ENCODE assay signal across 17 cellular contexts in genomic region chr13:50979187-50979586, GRCh38.
DNase-seq lines count a peak whose midpoint lies in the region; ATAC-seq and TF ChIP-seq lines count a peak whose summit lies in the region.
"Had no signal": no experiment of that assay in that cellular context is flagged by ENCODE, and none has a peak within 500 bp of the region (broad histone marks: within the 10 kb centered on the region; RNA-seq: fewer than 3 reads in every experiment).

No MANE protein-coding gene starts in this region.

- H3K4me1 Mint-ChIP-seq in naive thymus-derived CD4-positive, alpha-beta T cell = peaks cover 0 to 4% (median 0%) of the 10 kb centered on the region in 7 donors
- no peaks in the 10 kb centered on the region for H3K4me1 Mint-ChIP-seq in activated CD4-positive, alpha-beta T cell treated with anti-CD3 and anti-CD28 coated beads, Interleukin-2, amount 10 ng/mL, durations not matched to agents 24 days and 14 days

- CTCF ChIA-PET in naive thymus-derived CD4-positive, alpha-beta T cell (lab: Charles Lee) = no interaction called here

- TF ChIP-seq POLR2A in NB4 (IDR thresholded peaks at IDR 0.05; ENCODE audit: extremely low read depth, insufficient read length) (no peak), testis (IDR thresholded peaks at IDR 0.05) (no peak)

- peaks cover 0 to 19% (median 8%) of the 10 kb centered on the region in 11 donors for H3K9me3 Mint-ChIP-seq in naive thymus-derived CD4-positive, alpha-beta T cell
- H3K9me3 Mint-ChIP-seq in activated CD4-positive, alpha-beta T cell treated with anti-CD3 and anti-CD28 coated beads, Interleukin-2, amount 10 ng/mL, durations not matched to agents 24 days and 14 days = peaks cover 4% of the 10 kb centered on the region

- H3K4me3 Mint-ChIP-seq in naive thymus-derived CD4-positive, alpha-beta T cell = no peak overlapping the region
- no peak overlapping the region for H3K4me3 Mint-ChIP-seq in activated CD4-positive, alpha-beta T cell treated with anti-CD3 and anti-CD28 coated beads, Interleukin-2, amount 10 ng/mL, durations not matched to agents 24 days and 14 days
- H3K4me3 Mint-ChIP-seq: activated T-helper 1 cell treated with anti-CD3 and anti-CD28 coated beads, Interleukin-12 subunit alpha, Interleukin-12 subunit beta, Interleukin-2, Interleukin-4 antibody, amounts not matched to agents 30 ng/mL and 10 ng/mL and 1 ng/mL, durations not matched to agents 14 hours and 24 hours and 36 hours had no signal

- H3K36me3 ChIP-seq in naive thymus-derived CD4-positive, alpha-beta T cell (ENCODE audit: control insufficient read depth in 2 of 3, insufficient read depth in 3 of 3, low read length in 3 of 3) = peaks cover 0 to 11% (median 0%) of the 10 kb centered on the region in 3 experiments
- H3K36me3 ChIP-seq in testis (ENCODE audit: low read depth, missing control alignments) = no peaks in the 10 kb centered on the region
- H3K36me3 ChIP-seq: SJSA1 had no signal

- no peaks in the 10 kb centered on the region for H3K27me3 ChIP-seq in naive thymus-derived CD4-positive, alpha-beta T cell (ENCODE audit: control insufficient read depth in 2 of 2, insufficient read depth in 2 of 2, low read length in 2 of 2)
- H3K27me3 ChIP-seq in testis = no peaks in the 10 kb centered on the region
- H3K27me3 ChIP-seq: SJSA1 had no signal

- no peaks in the 10 kb centered on the region for H3K9me3 ChIP-seq in naive thymus-derived CD4-positive, alpha-beta T cell (ENCODE audit: control insufficient read depth in 2 of 3, low read length in 3 of 3)
- H3K9me3 ChIP-seq in testis = no peaks in the 10 kb centered on the region
- H3K9me3 ChIP-seq: SJSA1 had no signal

- no peaks in the 10 kb centered on the region for H3K27me3 Mint-ChIP-seq in naive thymus-derived CD4-positive, alpha-beta T cell
- H3K27me3 Mint-ChIP-seq in activated CD4-positive, alpha-beta T cell treated with anti-CD3 and anti-CD28 coated beads, Interleukin-2, amount 10 ng/mL, durations not matched to agents 24 days and 14 days = no peaks in the 10 kb centered on the region

- peak; percentile 54 for ATAC-seq in naive thymus-derived CD4-positive, alpha-beta T cell
- ATAC-seq in GM21529 (IDR thresholded peaks at IDR 0.05; ENCODE audit: unreplicated experiment) = no peak
- ATAC-seq: activated naive CD4-positive, alpha-beta T cell treated with anti-CD3 and anti-CD28 coated beads, Interleukin-2, amount 50 U/mL, for 72 hours had no signal

- H3K27ac ChIP-seq in naive thymus-derived CD4-positive, alpha-beta T cell (ENCODE audit: low read depth, low read length) = no peak overlapping the region
- no peak overlapping the region for H3K27ac ChIP-seq in testis
- H3K27ac ChIP-seq: PC-9, SJSA1 had no signal

- peak; percentile 22 for DNase-seq in HCEC 1CT
- peak; percentile 44 for DNase-seq in NB4 (ENCODE audit: low read depth)
- peak; percentile 39 for DNase-seq in choroid plexus epithelial cell (ENCODE audit: low read depth)
- no peak for DNase-seq in naive thymus-derived CD4-positive, alpha-beta T cell
- no peak for DNase-seq in globus pallidus (ENCODE audit: low spot score)
- DNase-seq in activated CD4-positive, alpha-beta T cell treated with anti-CD3 and anti-CD28 coated beads, Interleukin-2, amount 10 ng/mL, durations not matched to agents 24 days and 14 days = no peak
- no peak for DNase-seq in testis
- DNase-seq: activated CD4-positive, alpha-beta T cell treated with anti-CD3 and anti-CD28 coated beads for 1 hour; NCI-H1436 treated with DMSO at 0.1 percent for 48 hours; NCI-H2171; NCI-H526; PC-9; retina had no signal

- POLR2A ChIA-PET in naive thymus-derived CD4-positive, alpha-beta T cell (lab: Charles Lee) = no interaction called here

- no peak for TF ChIP-seq CTCF in NB4 (IDR thresholded peaks at IDR 0.05; ENCODE audit: low read depth, low read length)
- no peak for TF ChIP-seq CTCF in choroid plexus epithelial cell (conservative IDR thresholded peaks at IDR 0.05; ENCODE audit: low read depth, low read length)
- no peak for TF ChIP-seq CTCF in testis (IDR thresholded peaks at IDR 0.05)

- H3K4me3 ChIP-seq in NB4 (ENCODE audit: low read depth, low read length) (no peak overlapping the region), choroid plexus epithelial cell (ENCODE audit: low read depth, low read length) (no peak overlapping the region), testis (no peak overlapping the region)
- H3K4me3 ChIP-seq in naive thymus-derived CD4-positive, alpha-beta T cell (ENCODE audit: low read length) = no peak overlapping the region
- H3K4me3 ChIP-seq: PC-9, SJSA1 had no signal

- intact Hi-C loops in naive thymus-derived CD4-positive, alpha-beta T cell (cut with micrococcal nuclease) = no loop called here
- intact Hi-C loops in activated CD4-positive, alpha-beta T cell treated with anti-CD3 and anti-CD28 coated beads, Interleukin-2, amount 10 ng/mL, durations not matched to agents 24 days and 14 days (cut with micrococcal nuclease) = no loop called here
- intact Hi-C loops in testis (cut with DNase I; ENCODE audit: low total_unique reads) = no loop called here

- H3K27ac Mint-ChIP-seq in naive thymus-derived CD4-positive, alpha-beta T cell = no peak overlapping the region
- no peak overlapping the region for H3K27ac Mint-ChIP-seq in activated CD4-positive, alpha-beta T cell treated with anti-CD3 and anti-CD28 coated beads, Interleukin-2, amount 10 ng/mL, durations not matched to agents 24 days and 14 days
- H3K27ac Mint-ChIP-seq: activated naive CD4-positive, alpha-beta T cell treated with anti-CD3 and anti-CD28 coated beads, Interleukin-2, amount 50 U/mL, for 72 hours; activated T-helper 1 cell treated with anti-CD3 and anti-CD28 coated beads, Interleukin-12 subunit alpha, Interleukin-12 subunit beta, Interleukin-2, Interleukin-4 antibody, amounts not matched to agents 30 ng/mL and 10 ng/mL and 1 ng/mL, durations not matched to agents 14 hours and 24 hours and 36 hours had no signal

- H3K36me3 Mint-ChIP-seq in naive thymus-derived CD4-positive, alpha-beta T cell = peaks cover 15 to 63% (median 46%) of the 10 kb centered on the region in 5 donors
- peaks cover 30% of the 10 kb centered on the region for H3K36me3 Mint-ChIP-seq in activated CD4-positive, alpha-beta T cell treated with anti-CD3 and anti-CD28 coated beads, Interleukin-2, amount 10 ng/mL, durations not matched to agents 24 days and 14 days (ENCODE audit: low read depth)

- H3K4me1 ChIP-seq in naive thymus-derived CD4-positive, alpha-beta T cell (ENCODE audit: control insufficient read depth in 2 of 2, insufficient read depth in 2 of 2, low read length in 2 of 2) = no peaks in the 10 kb centered on the region
- no peaks in the 10 kb centered on the region for H3K4me1 ChIP-seq in testis
- H3K4me1 ChIP-seq: SJSA1 had no signal

Comparison
In these comparisons a context has a peak if more than half of its experiments do, and no peak if none do; other contexts are left out.
1. DNase-seq: peak in HCEC 1CT (single experiment), NB4 (single experiment) and choroid plexus epithelial cell (single experiment); none in naive thymus-derived CD4-positive, alpha-beta T cell (0 of 9), globus pallidus (single experiment), activated CD4-positive, alpha-beta T cell treated with anti-CD3 and anti-CD28 coated beads, Interleukin-2, amount 10 ng/mL, durations not matched to agents 24 days and 14 days (single experiment) and testis (single experiment).